ENCODE assay signal across 8 cellular contexts in genomic region chr19:38564981-38565685, GRCh38. TPM values are rescaled to one million over a fixed set of nuclear protein-coding genes. Genes with fewer than 3 reads are reported as not detected.
DNase-seq lines count a peak whose midpoint lies in the region; ATAC-seq and TF ChIP-seq lines count a peak whose summit lies in the region.

No MANE protein-coding gene starts in this region.

- peaks cover 25% of the 10 kb centered on the region for H3K4me1 Mint-ChIP-seq in activated CD4-positive, alpha-beta T cell treated with anti-CD3 and anti-CD28 coated beads, Interleukin-2, amount 10 ng/mL, durations not matched to agents 7 days and 5 days

- peak overlapping the region; percentile 55 for H3K4me3 Mint-ChIP-seq in activated CD4-positive, alpha-beta T cell treated with anti-CD3 and anti-CD28 coated beads, Interleukin-2, amount 10 ng/mL, durations not matched to agents 7 days and 5 days

- H3K36me3 ChIP-seq in esophagus (ENCODE audit: control insufficient read depth in 2 of 2, insufficient read depth in 2 of 2, low read length in 1 of 2) (peaks cover 0 to 5% of the 10 kb centered on the region in 2 donors), stomach (no peaks in the 10 kb centered on the region)

- no peaks in the 10 kb centered on the region for H3K9me3 Mint-ChIP-seq in activated CD4-positive, alpha-beta T cell treated with anti-CD3 and anti-CD28 coated beads, Interleukin-2, amount 10 ng/mL, durations not matched to agents 7 days and 5 days

- intact Hi-C loops in stomach (cut with DNase I; ENCODE audit: low total_unique reads) = no loop called here

- H3K4me3 ChIP-seq in esophagus (ENCODE audit: low read depth in 1 of 2, low read length in 2 of 2) = peak overlapping the region; percentile 48 to 51
- peak overlapping the region; percentile 29 to 45 (median 34) for H3K4me3 ChIP-seq in stomach

- peaks cover 47% of the 10 kb centered on the region for H3K27me3 Mint-ChIP-seq in activated CD4-positive, alpha-beta T cell treated with anti-CD3 and anti-CD28 coated beads, Interleukin-2, amount 10 ng/mL, durations not matched to agents 7 days and 5 days

- CTCF ChIA-PET in activated CD4-positive, alpha-beta T cell treated with anti-CD3 and anti-CD28 coated beads, Interleukin-2, amount 10 ng/mL, durations not matched to agents 7 days and 5 days (lab: Charles Lee) = interaction anchor here (1.0 to 1.3 kb wide), 2 partner anchors 54 to 72 kb away, joined by 3 read pairs; partner anchors contain the start of gene EIF3K

- H3K9me3 ChIP-seq in esophagus (ENCODE audit: control insufficient read depth in 2 of 2, insufficient read depth in 1 of 2, low read depth in 1 of 2, low read length in 1 of 2) (no peaks in the 10 kb centered on the region), stomach (no peaks in the 10 kb centered on the region)

- POLR2A ChIA-PET in activated CD4-positive, alpha-beta T cell treated with anti-CD3 and anti-CD28 coated beads, Interleukin-2, amount 10 ng/mL, durations not matched to agents 7 days and 5 days (lab: Charles Lee) = no interaction called here

- no peak for ATAC-seq in GM21447 (IDR thresholded peaks at IDR 0.05; ENCODE audit: unreplicated experiment)

- TF ChIP-seq POLR2A in stomach (IDR thresholded peaks at IDR 0.05) = no peak

- peak overlapping the region in 1 of 2 donors; percentile 50 for H3K27ac ChIP-seq in esophagus (ENCODE audit: low read depth in 2 of 2, low read length in 1 of 2)
- H3K27ac ChIP-seq in stomach = no peak overlapping the region

- no peak for DNase-seq in activated CD4-positive, alpha-beta T cell treated with anti-CD3 and anti-CD28 coated beads, Interleukin-2, amount 10 ng/mL, durations not matched to agents 7 days and 5 days
- DNase-seq in activated CD4-positive, alpha-beta T cell treated with anti-CD3 and anti-CD28 coated beads, Interleukin-2, amount 50 U/mL, for 1 hour = no peak
- peak; percentile 48 for DNase-seq in activated CD4-positive, CD25-positive, alpha-beta regulatory T cell treated with anti-CD3 and anti-CD28 coated beads, Interleukin-2, amount 50 U/mL, for 72 hours
- DNase-seq in stomach (no peak), NCI-H128 (lab: John Stamatoyannopoulos, UW; ENCODE audit: unreplicated experiment) (no peak), DMS53 (lab: John Stamatoyannopoulos, UW) (no peak)

- TF ChIP-seq CTCF in stomach (IDR thresholded peaks at IDR 0.05) = no peak

- no peaks in the 10 kb centered on the region for H3K36me3 Mint-ChIP-seq in activated CD4-positive, alpha-beta T cell treated with anti-CD3 and anti-CD28 coated beads, Interleukin-2, amount 10 ng/mL, durations not matched to agents 7 days and 5 days (ENCODE audit: low read depth)

- H3K27ac Mint-ChIP-seq in activated CD4-positive, alpha-beta T cell treated with anti-CD3 and anti-CD28 coated beads, Interleukin-2, amount 10 ng/mL, durations not matched to agents 7 days and 5 days = no peak overlapping the region

- H3K4me1 ChIP-seq in esophagus (ENCODE audit: control insufficient read depth in 2 of 2, insufficient read depth in 2 of 2, low read length in 1 of 2) (peaks cover 0 to 26% of the 10 kb centered on the region in 2 donors), stomach (peaks cover 4 to 7% (median 5%) of the 10 kb centered on the region in 4 donors)

- H3K27me3 ChIP-seq in esophagus (ENCODE audit: control insufficient read depth in 1 of 2, insufficient read depth in 2 of 2, low read length in 2 of 2) (no peaks in the 10 kb centered on the region), stomach (peaks cover 7 to 57% (median 16%) of the 10 kb centered on the region in 3 donors)

- no peak for TF ChIP-seq EP300 in stomach (IDR thresholded peaks at IDR 0.05)

- 2% methylated on average over 90 to 111 of the region's 111 CpGs for WGBS in esophagus, 2 donors
- WGBS in stomach, 5 donors = 1 to 7% (median 3%) methylated on average over 25 to 110 of the region's 111 CpGs

RNA-seq across cellular contexts. Expression of gene MAP4K1, which starts 52.6 kb away (rescaled TPM):
- 100 to 1,000 TPM; 282 to 313 TPM for total RNA-seq in activated CD4-positive, alpha-beta T cell treated with anti-CD3 and anti-CD28 coated beads, Interleukin-2, amount 10 ng/mL, durations not matched to agents 7 days and 5 days
- polyA plus RNA-seq in esophagus (1 to 10 TPM; 3.3 to 7.3 TPM), stomach (1 to 10 TPM; 4.4 to 5.3 (median 5.0) TPM)
- 10 to 100 TPM in 1 of 5 donors, 1 to 10 TPM in 3, not detected in 1; 1.2 to 12.9 (median 5.2) TPM for total RNA-seq in stomach

RNA-seq across cellular contexts. Expression of gene EIF3K, which starts 53.9 kb away (rescaled TPM):
- total RNA-seq in activated CD4-positive, alpha-beta T cell treated with anti-CD3 and anti-CD28 coated beads, Interleukin-2, amount 10 ng/mL, durations not matched to agents 7 days and 5 days = 100 to 1,000 TPM; 309 to 318 TPM
- polyA plus RNA-seq in esophagus (100 to 1,000 TPM; 248 to 396 TPM), stomach (100 to 1,000 TPM; 347 to 495 (median 349) TPM)
- 100 to 1,000 TPM; 203 to 889 (median 283) TPM for total RNA-seq in stomach

Comparison
In these comparisons a context has a peak if more than half of its experiments do, and no peak if none do; other contexts are left out.
1. RNA of gene MAP4K1, which starts 52.6 kb away (total RNA-seq): 282 to 313 TPM in activated CD4-positive, alpha-beta T cell treated with anti-CD3 and anti-CD28 coated beads, Interleukin-2, amount 10 ng/mL, durations not matched to agents 7 days and 5 days; 1.2 to 12.9 TPM in stomach; every median in the first group is over 10 times any median in the second.